ENCODE assay signal across 25 cellular contexts in genomic region chrX:9626379-9626778, GRCh38.
DNase-seq lines count a peak whose midpoint lies in the region; ATAC-seq and TF ChIP-seq lines count a peak whose summit lies in the region.
"Had no signal": no experiment of that assay in that cellular context is flagged by ENCODE, and none has a peak within 500 bp of the region (broad histone marks: within the 10 kb centered on the region; RNA-seq: fewer than 3 reads in every experiment).

No MANE protein-coding gene starts in this region.

- H3K4me3 Mint-ChIP-seq in natural killer cell = no peak overlapping the region
- H3K4me3 Mint-ChIP-seq: activated naive CD8-positive, alpha-beta T cell treated with anti-CD3 and anti-CD28 coated beads, Interleukin-2, amount 10 ng/mL, durations not matched to agents 7 days and 5 days; endodermal cell had no signal

- no peaks in the 10 kb centered on the region for H3K27me3 Mint-ChIP-seq in natural killer cell (ENCODE audit: low read depth in 2 of 2)
- H3K27me3 Mint-ChIP-seq: activated naive CD8-positive, alpha-beta T cell treated with anti-CD3 and anti-CD28 coated beads, Interleukin-2, amount 10 ng/mL, durations not matched to agents 7 days and 5 days had no signal

- TF ChIP-seq CTCF in fibroblast of the aortic adventitia (IDR thresholded peaks at IDR 0.05; ENCODE audit: insufficient read depth, low read length) = no peak
- TF ChIP-seq CTCF in natural killer cell (IDR thresholded peaks at IDR 0.05) = no peak

- H3K4me1 Mint-ChIP-seq in natural killer cell = peaks cover 6 to 25% of the 10 kb centered on the region in 2 donors
- H3K4me1 Mint-ChIP-seq: endodermal cell had no signal

- intact Hi-C loops in natural killer cell (cut with micrococcal nuclease) = no loop called here

- H3K4me3 ChIP-seq in fibroblast of the aortic adventitia (ENCODE audit: low read depth, low read length) = no peak overlapping the region
- H3K4me3 ChIP-seq: K562, psoas muscle, tibial artery had no signal

- H3K9me3 Mint-ChIP-seq in natural killer cell = no peaks in the 10 kb centered on the region
- H3K9me3 Mint-ChIP-seq: activated naive CD8-positive, alpha-beta T cell treated with anti-CD3 and anti-CD28 coated beads, Interleukin-2, amount 10 ng/mL, durations not matched to agents 7 days and 5 days; activated T-helper 2 cell treated with anti-CD3 and anti-CD28 coated beads, Interferon-gamma antibody, Interleukin-2, Interleukin-4, amounts not matched to agents 10 μg/mL and 5 μg/mL and 100 μg/mL, durations not matched to agents 14 hours and 24 hours and 36 hours had no signal

- H3K27ac Mint-ChIP-seq in natural killer cell = no peak overlapping the region
- H3K27ac Mint-ChIP-seq: activated naive CD8-positive, alpha-beta T cell treated with anti-CD3 and anti-CD28 coated beads, Interleukin-2, amount 10 ng/mL, durations not matched to agents 7 days and 5 days; activated T-helper 2 cell treated with anti-CD3 and anti-CD28 coated beads, Interferon-gamma antibody, Interleukin-2, Interleukin-4, amounts not matched to agents 10 μg/mL and 5 μg/mL and 100 μg/mL, durations not matched to agents 14 hours and 24 hours and 36 hours; endodermal cell had no signal

- DNase-seq in DMS153 treated with DMSO at 0.1 percent for 48 hours (lab: John Stamatoyannopoulos, UW; ENCODE audit: unreplicated experiment) (peak; percentile 12), NCI-H2196 (lab: John Stamatoyannopoulos, UW; ENCODE audit: unreplicated experiment) (peak; percentile 50), fibroblast of the aortic adventitia (ENCODE audit: low read depth) (peak; percentile 14), natural killer cell (no peak), HK-2 (ENCODE audit: unreplicated experiment) (no peak), activated gamma-delta T cell (lab: John Stamatoyannopoulos, UW) (no peak)
- DNase-seq in stimulated activated naive CD8-positive, alpha-beta T cell treated with anti-CD3 and anti-CD28 coated beads, Interleukin-15, Interleukin-2, amounts not matched to agents 100 U/mL and 50 U/mL, for 24 hours = no peak
- DNase-seq: activated CD4-positive, alpha-beta T cell treated with anti-CD3 and anti-CD28 coated beads, Interleukin-2, amount 50 U/mL, for 1 hour; activated naive CD8-positive, alpha-beta T cell treated with anti-CD3 and anti-CD28 coated beads, Interleukin-2, amount 10 ng/mL, durations not matched to agents 7 days and 5 days; brain microvascular endothelial cell; endodermal cell; islet precursor cell; mammary epithelial cell; NCI-H2171; NK-92 treated with Interleukin-12 subunit alpha and Interleukin-12 subunit beta, amount 100 ng/mL, for 24 hours; psoas muscle; SK-N-SH; stimulated activated CD4-positive, alpha-beta T cell treated with anti-CD3 and anti-CD28 coated beads, Interleukin-2, amount 100 ng/mL, for 24 hours; stimulated activated naive CD4-positive, alpha-beta T cell; T-helper 2 cell; tibial artery; WERI-Rb-1 had no signal

- no peaks in the 10 kb centered on the region for H3K36me3 Mint-ChIP-seq in natural killer cell

- peak; percentile 50 for ATAC-seq in HG02885 (IDR thresholded peaks at IDR 0.05; ENCODE audit: poor library complexity, unreplicated experiment)
- no peak for ATAC-seq in natural killer cell
- ATAC-seq in stimulated activated naive CD8-positive, alpha-beta T cell treated with anti-CD3 and anti-CD28 coated beads, Interleukin-15, Interleukin-2, amounts not matched to agents 100 U/mL and 50 U/mL, for 24 hours = no peak
- ATAC-seq: K562, psoas muscle had no signal

Comparison
In these comparisons a context has a peak if more than half of its experiments do, and no peak if none do; other contexts are left out.
1. DNase-seq: peak in DMS153 treated with DMSO at 0.1 percent for 48 hours (single experiment), NCI-H2196 (single experiment) and fibroblast of the aortic adventitia (single experiment); none in natural killer cell (single experiment), stimulated activated naive CD8-positive, alpha-beta T cell treated with anti-CD3 and anti-CD28 coated beads, Interleukin-15, Interleukin-2, amounts not matched to agents 100 U/mL and 50 U/mL, for 24 hours (single experiment), HK-2 (single experiment) and activated gamma-delta T cell (single experiment).